ENCODE assay signal across 29 cellular contexts in the genomic region with DNA sequence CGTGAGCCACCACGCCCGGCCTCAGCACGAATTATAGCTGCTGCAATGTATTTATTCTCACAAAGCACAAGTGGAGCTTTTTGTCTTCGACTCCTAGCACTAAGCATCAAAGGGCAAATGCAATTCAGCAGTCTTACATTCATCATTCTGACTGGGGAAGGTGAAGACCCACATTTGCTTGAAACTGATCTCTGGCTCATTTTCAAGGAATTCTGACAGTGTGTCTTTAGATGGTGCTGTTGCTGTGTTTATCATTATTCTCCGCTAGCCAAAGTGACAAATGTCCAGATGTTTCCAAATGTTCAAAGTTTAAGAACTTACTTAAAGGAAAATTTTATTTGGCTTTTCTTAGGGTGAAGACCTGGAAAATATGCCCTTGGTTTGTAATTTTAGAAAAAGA. TPM values are rescaled to one million over a fixed set of nuclear protein-coding genes. Genes with fewer than 3 reads are reported as not detected.
DNase-seq lines count a peak whose midpoint lies in the region; ATAC-seq, FAIRE-seq and TF ChIP-seq lines count a peak whose summit lies in the region.
"Had no signal": no experiment of that assay in that cellular context is flagged by ENCODE, and none has a peak within 500 bp of the region (broad histone marks: within the 10 kb centered on the region; RNA-seq: fewer than 3 reads in every experiment).

No MANE protein-coding gene starts in this region.

- H3K27ac ChIP-seq in HepG2 (ENCODE audit: extremely low read length, insufficient read depth, low read length) (no peak overlapping the region), right lobe of liver (no peak overlapping the region), caudate nucleus (ENCODE audit: low read depth, low read length) (no peak overlapping the region), foreskin keratinocyte (no peak overlapping the region)
- H3K27ac ChIP-seq: left lung, SJSA1 had no signal

- H3K27me3 ChIP-seq in HepG2 (ENCODE audit: control insufficient read depth in 1 of 2, insufficient read depth in 2 of 2, low read length in 2 of 2) (no peaks in the 10 kb centered on the region), right lobe of liver (no peaks in the 10 kb centered on the region), foreskin keratinocyte (no peaks in the 10 kb centered on the region)
- H3K27me3 ChIP-seq: left lung, SJSA1 had no signal

- H3K4me1 Mint-ChIP-seq in T-helper 17 cell = peaks cover 21% of the 10 kb centered on the region
- peaks cover 8% of the 10 kb centered on the region for H3K4me1 Mint-ChIP-seq in stimulated activated effector memory CD8-positive, alpha-beta T cell treated with anti-CD3 and anti-CD28 coated beads, Interleukin-12 subunit alpha, Interleukin-12 subunit beta, amount 100 ng/mL, for 72 hours
- H3K4me1 Mint-ChIP-seq: neural crest cell had no signal

- H3K4me1 ChIP-seq in HepG2 (ENCODE audit: insufficient read depth, low read length) = no peaks in the 10 kb centered on the region
- H3K4me1 ChIP-seq in right lobe of liver = peaks cover 0 to 8% (median 0%) of the 10 kb centered on the region in 4 donors
- H3K4me1 ChIP-seq in foreskin keratinocyte = no peaks in the 10 kb centered on the region
- H3K4me1 ChIP-seq: SJSA1 had no signal

- H3K27ac Mint-ChIP-seq in T-helper 17 cell = peak overlapping the region; percentile 56
- peak overlapping the region; percentile 71 for H3K27ac Mint-ChIP-seq in stimulated activated effector memory CD8-positive, alpha-beta T cell treated with anti-CD3 and anti-CD28 coated beads, Interleukin-12 subunit alpha, Interleukin-12 subunit beta, amount 100 ng/mL, for 72 hours
- H3K27ac Mint-ChIP-seq: activated CD4-positive, alpha-beta T cell treated with anti-CD3 and anti-CD28 coated beads, Interleukin-2, amount 10 ng/mL, durations not matched to agents 24 days and 14 days; activated naive CD4-positive, alpha-beta T cell treated with anti-CD3 and anti-CD28 coated beads, Interleukin-2, amount 10 ng/mL, durations not matched to agents 7 days and 5 days; dendritic cell treated with granulocyte-macrophage colony-stimulating factor and Interleukin-4, amounts not matched to agents 40 ng/mL and 50 ng/mL, for 4 days; HFFc6; IgD-negative memory B cell; progenitor cell of endocrine pancreas; T-helper 1 cell treated with Interleukin-12 subunit alpha and Interleukin-12 subunit beta and Interleukin-4 antibody, amounts not matched to agents 30 μg/mL and 1 μg/mL, for 36 hours had no signal

- H3K4me3 ChIP-seq in HepG2 (replicated peaks in 1 of 3; ENCODE audit: insufficient read depth in 1 of 3, low read depth in 2 of 3, low read length in 3 of 3) (no peak overlapping the region), right lobe of liver (no peak overlapping the region)
- H3K4me3 ChIP-seq: left lung, SJSA1 had no signal

- intact Hi-C loops in HepG2 (cut with micrococcal nuclease; ENCODE audit: unreplicated experiment) (no loop called here), right lobe of liver (cut with DNase I) (no loop called here)

- POLR2A ChIA-PET in HepG2 (lab: Yijun Ruan, JAX) = no interaction called here

- H4K20me1 ChIP-seq in HepG2 (ENCODE audit: insufficient read depth, low read length) = no peaks in the 10 kb centered on the region

- TF ChIP-seq CTCF in HepG2 (CRISPR knock-in tag; IDR thresholded peaks at IDR 0.05) (peak; percentile 28; the same call in 1 of the 2 replicates), right lobe of liver (IDR thresholded peaks at IDR 0.05) (no peak), foreskin keratinocyte (conservative IDR thresholded peaks at IDR 0.05) (no peak)

- H3K27me3 Mint-ChIP-seq in T-helper 17 cell = no peaks in the 10 kb centered on the region
- H3K27me3 Mint-ChIP-seq: activated CD4-positive, alpha-beta T cell treated with anti-CD3 and anti-CD28 coated beads, Interleukin-2, amount 10 ng/mL, durations not matched to agents 24 days and 14 days; activated naive CD4-positive, alpha-beta T cell treated with anti-CD3 and anti-CD28 coated beads, Interleukin-2, amount 10 ng/mL, durations not matched to agents 7 days and 5 days; CD4-positive, CD25-positive, alpha-beta regulatory T cell; IgD-negative memory B cell; progenitor cell of endocrine pancreas had no signal

- TF ChIP-seq POLR2A in HepG2 (IDR thresholded peaks at IDR 0.05; ENCODE audit: insufficient read depth in 1 of 2, low read depth in 2 of 2, low read length in 2 of 2) (no peak), right lobe of liver (IDR thresholded peaks at IDR 0.05) (no peak)

- H3K4me3 Mint-ChIP-seq in T-helper 17 cell = no peak overlapping the region
- no peak overlapping the region for H3K4me3 Mint-ChIP-seq in stimulated activated effector memory CD8-positive, alpha-beta T cell treated with anti-CD3 and anti-CD28 coated beads, Interleukin-12 subunit alpha, Interleukin-12 subunit beta, amount 100 ng/mL, for 72 hours
- H3K4me3 Mint-ChIP-seq: activated CD4-positive, alpha-beta T cell treated with anti-CD3 and anti-CD28 coated beads, Interleukin-2, amount 10 ng/mL, durations not matched to agents 24 days and 14 days; activated naive CD4-positive, alpha-beta T cell treated with anti-CD3 and anti-CD28 coated beads, Interleukin-2, amount 10 ng/mL, durations not matched to agents 7 days and 5 days; CD4-positive, CD25-positive, alpha-beta regulatory T cell; dendritic cell treated with granulocyte-macrophage colony-stimulating factor and Interleukin-4, amounts not matched to agents 40 ng/mL and 50 ng/mL, for 4 days; HFFc6; IgD-negative memory B cell; neural crest cell; T-helper 1 cell treated with Interleukin-12 subunit alpha and Interleukin-12 subunit beta and Interleukin-4 antibody, amounts not matched to agents 30 μg/mL and 1 μg/mL, for 36 hours had no signal

- WGBS in HepG2 (ENCODE audit: low lambda C conversion rate) = 82% methylated on average over 6 of the region's 6 CpGs
- WGBS in right lobe of liver (ENCODE audit: insufficient coverage, low coverage, low lambda C conversion rate, missing lambda C conversion rate) = 88% methylated on average over 6 of the region's 6 CpGs

- H3K36me3 ChIP-seq in HepG2 (replicated peaks in 1 of 2; ENCODE audit: control insufficient read depth in 1 of 2, insufficient read depth in 2 of 2, low read length in 2 of 2) = no peaks in the 10 kb centered on the region
- H3K36me3 ChIP-seq in right lobe of liver = peaks cover 0 to 17% (median 0%) of the 10 kb centered on the region in 4 donors
- H3K36me3 ChIP-seq: SJSA1 had no signal

- FAIRE-seq in HepG2 (lab: Jason Lieb, UNC) = peak; percentile 15
- FAIRE-seq: bronchial epithelial cell, G401.6, RCC 7860 had no signal

- BruUV-seq in HepG2 (replicated peaks; lab: Mats Ljungman, UMichigan) = no TSS peak

- H3K9ac ChIP-seq in HepG2 (ENCODE audit: insufficient read depth, low read depth, low read length) = no peak overlapping the region

- no peak overlapping the region for H3K4me2 ChIP-seq in HepG2 (ENCODE audit: low read depth, low read length)

- CTCF ChIA-PET in HepG2 (lab: Yijun Ruan, JAX; ENCODE audit: low intra/inter-chr PET ratio, low total read pairs) = no interaction called here

- H3K79me2 ChIP-seq in HepG2 (ENCODE audit: insufficient read depth, low read length) = no peaks in the 10 kb centered on the region

- no peak overlapping the region for H2AFZ ChIP-seq in HepG2 (ENCODE audit: low read length)

- DNase-seq in HepG2 (ENCODE audit: low spot score) (no peak), right lobe of liver (no peak), T-helper 17 cell (no peak), inferior parietal cortex (ENCODE audit: extremely low spot score) (peak; percentile 31), caudate nucleus (lab: John Stamatoyannopoulos, UW) (no peak), NCI-H510A (lab: John Stamatoyannopoulos, UW) (no peak), foreskin keratinocyte (no peak)
- no peak for DNase-seq in stimulated activated effector memory CD8-positive, alpha-beta T cell treated with anti-CD3 and anti-CD28 coated beads, Interleukin-12 subunit alpha, Interleukin-12 subunit beta, amount 100 ng/mL, for 72 hours (ENCODE audit: low spot score in 2 of 2)
- DNase-seq: activated CD4-positive, alpha-beta T cell treated with anti-CD3 and anti-CD28 coated beads, Interleukin-2, amount 10 ng/mL, durations not matched to agents 24 days and 14 days; activated naive CD4-positive, alpha-beta T cell treated with anti-CD3 and anti-CD28 coated beads, Interleukin-2, amount 10 ng/mL, durations not matched to agents 7 days and 5 days; amniotic stem cell; CD4-positive, CD25-positive, alpha-beta regulatory T cell; DMS53; head of caudate nucleus; HFFc6; left lung; NCI-H1105; NCI-H2081; NCI-H446 treated with DMSO at 0.1 percent for 48 hours; trophoblast cell had no signal

- H3K9me3 ChIP-seq in HepG2 (ENCODE audit: low read length) (no peaks in the 10 kb centered on the region), right lobe of liver (no peaks in the 10 kb centered on the region), T-helper 17 cell (ENCODE audit: control insufficient read depth, low read length, poor library complexity, severe bottlenecking) (no peaks in the 10 kb centered on the region)
- H3K9me3 ChIP-seq: left lung, SJSA1 had no signal

- no peak for TF ChIP-seq RAD21 in HepG2 (CRISPR knock-in tag; IDR thresholded peaks at IDR 0.05)

- in situ Hi-C loops in HepG2 (cut with HindIII; ENCODE audit: extremely low pct_ligation_motif_present, low pct_unique_long_range_greater_than_20kb) = no loop called here

- peaks cover 18% of the 10 kb centered on the region for H3K36me3 Mint-ChIP-seq in T-helper 17 cell (ENCODE audit: low read depth)
- H3K36me3 Mint-ChIP-seq in stimulated activated effector memory CD8-positive, alpha-beta T cell treated with anti-CD3 and anti-CD28 coated beads, Interleukin-12 subunit alpha, Interleukin-12 subunit beta, amount 100 ng/mL, for 72 hours = peaks cover 100% of the 10 kb centered on the region

- TF ChIP-seq EP300 in HepG2 (IDR thresholded peaks at IDR 0.05; ENCODE audit: low read depth in 2 of 2, low read length in 2 of 2) = no peak
- no peak for TF ChIP-seq EP300 in HepG2 (CRISPR knock-in tag; IDR thresholded peaks at IDR 0.05; ENCODE audit: borderline replicate concordance)

- ATAC-seq in HepG2 (no peak), right lobe of liver (no peak), T-helper 17 cell (no peak), foreskin keratinocyte (no peak)
- no peak for ATAC-seq in stimulated activated effector memory CD8-positive, alpha-beta T cell treated with anti-CD3 and anti-CD28 coated beads, Interleukin-12 subunit alpha, Interleukin-12 subunit beta, amount 100 ng/mL, for 72 hours
- ATAC-seq: left lung had no signal

- H3K9me3 Mint-ChIP-seq in stimulated activated effector memory CD8-positive, alpha-beta T cell treated with anti-CD3 and anti-CD28 coated beads, Interleukin-12 subunit alpha, Interleukin-12 subunit beta, amount 100 ng/mL, for 72 hours = no peaks in the 10 kb centered on the region
- H3K9me3 Mint-ChIP-seq: activated CD4-positive, alpha-beta T cell treated with anti-CD3 and anti-CD28 coated beads, Interleukin-2, amount 10 ng/mL, durations not matched to agents 24 days and 14 days; activated naive CD4-positive, alpha-beta T cell treated with anti-CD3 and anti-CD28 coated beads, Interleukin-2, amount 10 ng/mL, durations not matched to agents 7 days and 5 days; CD4-positive, CD25-positive, alpha-beta regulatory T cell; dendritic cell treated with granulocyte-macrophage colony-stimulating factor and Interleukin-4, amounts not matched to agents 40 ng/mL and 50 ng/mL, for 4 days; HFFc6; neural crest cell; T-helper 1 cell treated with Interleukin-12 subunit alpha and Interleukin-12 subunit beta and Interleukin-4 antibody, amounts not matched to agents 30 μg/mL and 1 μg/mL, for 36 hours had no signal

RNA-seq across cellular contexts. Expression of a gene that starts 55.9 kb away (rescaled TPM):
- total RNA-seq in HepG2 (2016; rRNA removed; fragmentation: Illumina TruSeq; extraction: Trizol) (16.1 and 23.8 TPM in 2 replicates), right lobe of liver (1 to 10 TPM in 1 of 6 experiments, under 1 TPM in 5; 0.20 to 1.1 (median 0.58) TPM), T-helper 17 cell (1 to 10 TPM; 1.0 to 1.5 TPM), foreskin keratinocyte (13.7 and 18.9 TPM in 2 replicates)
- total RNA-seq in HepG2 (2016; cell fraction: cytosol; rRNA removed; fragmentation: Illumina TruSeq; extraction: Trizol; ENCODE audit: low read depth) = 6.4 and 6.9 TPM in 2 replicates
- 15.3 and 19.8 TPM in 2 replicates for total RNA-seq in HepG2 (2016; cell fraction: insoluble cytoplasmic fraction; rRNA removed; fragmentation: Illumina TruSeq; extraction: Trizol)
- 15.4 and 15.5 TPM in 2 replicates for total RNA-seq in HepG2 (2016; cell fraction: membrane; rRNA removed; fragmentation: Illumina TruSeq; extraction: Trizol)
- total RNA-seq in HepG2 (2016; cell fraction: nucleus; rRNA removed; fragmentation: Illumina TruSeq; extraction: Trizol) = 14.4 and 14.6 TPM in 2 replicates
- polyA plus RNA-seq in HepG2 (2011; rRNA removed) (1.4 and 2.1 TPM in 2 replicates), foreskin keratinocyte (5.0 and 7.8 TPM in 2 replicates)
- polyA plus RNA-seq in HepG2 (2011; cell fraction: cytosol; rRNA removed) = 0.97 and 1.4 TPM in 2 replicates
- polyA plus RNA-seq in HepG2 (2011; cell fraction: nucleus; rRNA removed) = 0.50 and 1.2 TPM in 2 replicates
- 2.4 and 5.4 TPM in 2 replicates for polyA plus RNA-seq in HepG2 (2012)
- 4.9 and 5.5 TPM in 2 replicates for polyA plus RNA-seq in HepG2 (2016; cell fraction: cytosol; fragmentation: Illumina TruSeq; extraction: Trizol; ENCODE audit: low read depth)
- 22.0 and 23.5 TPM in 2 replicates for polyA plus RNA-seq in HepG2 (2016; cell fraction: insoluble cytoplasmic fraction; fragmentation: Illumina TruSeq; extraction: Trizol; ENCODE audit: low read depth)
- polyA plus RNA-seq in HepG2 (2016; cell fraction: membrane; fragmentation: Illumina TruSeq; extraction: Trizol; ENCODE audit: low read depth) = 8.3 and 10.1 TPM in 2 replicates
- polyA plus RNA-seq in HepG2 (2016; cell fraction: nucleus; fragmentation: Illumina TruSeq; extraction: Trizol; ENCODE audit: insufficient read depth, low read depth) = 13.8 TPM in 2 replicates
- polyA minus RNA-seq in HepG2 (2011; rRNA and poly(A)+ RNA removed; ENCODE audit: low replicate concordance) = 0.90 and 4.6 TPM in 2 replicates
- 2.0 and 3.3 TPM in 2 replicates for polyA minus RNA-seq in HepG2 (2011; cell fraction: cytosol; rRNA and poly(A)+ RNA removed)
- 6.8 and 11.5 TPM in 2 replicates for polyA minus RNA-seq in HepG2 (2011; cell fraction: nucleus; rRNA and poly(A)+ RNA removed)
